In genomic region chr22:20418211-20418788, GRCh38 we compare ENCODE assay signal across 8 cellular contexts. TPM values are rescaled to one million over a fixed set of nuclear protein-coding genes. Genes with fewer than 3 reads are reported as not detected.
DNase-seq lines count a peak whose midpoint lies in the region; ATAC-seq and TF ChIP-seq lines count a peak whose summit lies in the region.

No MANE protein-coding gene starts in this region.

- intact Hi-C loops in testis (cut with DNase I; ENCODE audit: low total_unique reads), result no loop called here

- peaks cover 5% of the 10 kb centered on the region for H3K36me3 ChIP-seq in SJSA1
- H3K36me3 ChIP-seq in testis (ENCODE audit: low read depth, missing control alignments), result no peaks in the 10 kb centered on the region

- H3K9me3 ChIP-seq in SJSA1 (replicated peaks) (no peaks in the 10 kb centered on the region), testis (no peaks in the 10 kb centered on the region)

- TF ChIP-seq CTCF in omental fat pad (IDR thresholded peaks at IDR 0.05), result no peak
- peak; percentile 71 to 87 (median 86) for TF ChIP-seq CTCF in testis (IDR thresholded peaks at IDR 0.05)

- DNase-seq in DMS114 treated with DMSO at 0.1 percent for 48 hours (lab: John Stamatoyannopoulos, UW; ENCODE audit: unreplicated experiment) (peak; percentile 72), SJSA1 (ENCODE audit: low read depth in 1 of 2, low spot score in 2 of 2) (peak; percentile 82 to 87), glomerular endothelial cell (ENCODE audit: extremely low read depth, low read depth, low spot score) (peak; percentile 14), omental fat pad (ENCODE audit: low spot score) (no peak), testis (peak; percentile 88)
- DNase-seq in Jurkat, Clone E6-1 (ENCODE audit: low read depth, low spot score), result peak; percentile 43
- peak; percentile 69 for DNase-seq in activated naive CD4-positive, alpha-beta T cell treated with anti-CD3 and anti-CD28 coated beads, Interleukin-2, amount 50 U/mL, for 16 hours

- no peak for TF ChIP-seq POLR2A in testis (IDR thresholded peaks at IDR 0.05)

- no peaks in the 10 kb centered on the region for H3K27me3 ChIP-seq in SJSA1 (replicated peaks)
- no peaks in the 10 kb centered on the region for H3K27me3 ChIP-seq in testis

- no peak overlapping the region for H3K4me3 ChIP-seq in Jurkat, Clone E6-1 (ENCODE audit: low read length)
- H3K4me3 ChIP-seq in SJSA1 (peak overlapping the region; percentile 35), testis (peak overlapping the region; percentile 16 to 62)

- no peak overlapping the region for H3K27ac ChIP-seq in SJSA1
- H3K27ac ChIP-seq in testis, result peak overlapping the region; percentile 24 to 26

- ATAC-seq in omental fat pad (ENCODE audit: low FRiP score) (peak; percentile 75), HG03571 (IDR thresholded peaks at IDR 0.05; ENCODE audit: unreplicated experiment) (no peak)

- WGBS in testis, 2 donors, result 0 to 5% methylated on average over 14 to 42 of the region's 42 CpGs

- H3K4me1 ChIP-seq in SJSA1 (replicated peaks) (peaks cover 19% of the 10 kb centered on the region), testis (peaks cover 7% of the 10 kb centered on the region)

RNA-seq across cellular contexts. Expression of gene SCARF2, which starts 19.3 kb away (rescaled TPM):
- polyA plus RNA-seq in Jurkat, Clone E6-1 (2012; ENCODE audit: insufficient read depth, insufficient read length), result 1.5 TPM
- 50.5 and 56.5 TPM in 2 replicates for total RNA-seq in SJSA1 (2014; rRNA removed; shearing (Covaris generic))
- total RNA-seq in glomerular endothelial cell, result 5.8 and 17.4 TPM in 2 replicates
- total RNA-seq in omental fat pad, result 10 to 100 TPM in 2 of 4 donors, 1 to 10 TPM in 2; 9.4 to 17.9 (median 12.3) TPM
- total RNA-seq in testis, result 10 to 100 TPM; 10.4 to 12.3 TPM
- 3.3 TPM for polyA plus RNA-seq in testis (ENCODE audit: insufficient read depth, low read depth, low replicate concordance)

RNA-seq across cellular contexts. Expression of gene ZNF74, which starts 24.3 kb away (rescaled TPM):
- polyA plus RNA-seq in Jurkat, Clone E6-1 (2012; ENCODE audit: insufficient read depth, insufficient read length), result 17.2 TPM
- 9.9 and 11.5 TPM in 2 replicates for total RNA-seq in SJSA1 (2014; rRNA removed; shearing (Covaris generic))
- total RNA-seq in glomerular endothelial cell (9.6 and 13.8 TPM in 2 replicates), omental fat pad (1 to 10 TPM; 3.2 to 8.8 (median 5.9) TPM), testis (10 to 100 TPM in 1 of 2 donors, 1 to 10 TPM in 1; 6.5 to 11.8 TPM)
- polyA plus RNA-seq in testis (ENCODE audit: insufficient read depth, low read depth, low replicate concordance), result 4.1 TPM

Comparison
In these comparisons a context has a peak if more than half of its experiments do, and no peak if none do; other contexts are left out.
1. CTCF ChIP-seq: peak in testis (3 of 3); none in omental fat pad (0 of 3).